ENCODE assay signal across 18 cellular contexts in genomic region chr7:132415259-132415658, GRCh38.
DNase-seq lines count a peak whose midpoint lies in the region; ATAC-seq and TF ChIP-seq lines count a peak whose summit lies in the region.
"Had no signal": no experiment of that assay in that cellular context is flagged by ENCODE, and none has a peak within 500 bp of the region (broad histone marks: within the 10 kb centered on the region; RNA-seq: fewer than 3 reads in every experiment).

No MANE protein-coding gene starts in this region.

- H3K4me3 Mint-ChIP-seq in chondrocyte (ENCODE audit: unreplicated experiment), result peak overlapping the region; percentile 26
- H3K4me3 Mint-ChIP-seq in stimulated activated effector memory CD8-positive, alpha-beta T cell treated with anti-CD3 and anti-CD28 coated beads, Interleukin-12 subunit alpha, Interleukin-12 subunit beta, amount 100 ng/mL, for 72 hours, result no peak overlapping the region
- H3K4me3 Mint-ChIP-seq: CD14-positive monocyte; CD4-positive, alpha-beta memory T cell; CD4-positive, CD25-positive, alpha-beta regulatory T cell; CD8-positive, alpha-beta memory T cell had no signal

- H3K27ac Mint-ChIP-seq in chondrocyte (ENCODE audit: unreplicated experiment), result no peak overlapping the region
- no peak overlapping the region for H3K27ac Mint-ChIP-seq in stimulated activated effector memory CD8-positive, alpha-beta T cell treated with anti-CD3 and anti-CD28 coated beads, Interleukin-12 subunit alpha, Interleukin-12 subunit beta, amount 100 ng/mL, for 72 hours
- H3K27ac Mint-ChIP-seq: CD14-positive monocyte; CD4-positive, alpha-beta memory T cell; CD4-positive, CD25-positive, alpha-beta regulatory T cell had no signal

- H3K4me1 ChIP-seq in BLaER1, result peaks cover 16% of the 10 kb centered on the region

- no peaks in the 10 kb centered on the region for H3K36me3 ChIP-seq in BLaER1

- H3K4me3 ChIP-seq in BLaER1, result no peak overlapping the region

- DNase-seq in chondrocyte (ENCODE audit: low spot score) (no peak), RPMI8226 (no peak), mucosa of gallbladder (ENCODE audit: low spot score) (no peak), glomerular visceral epithelial cell (ENCODE audit: extremely low spot score) (no peak)
- no peak for DNase-seq in stimulated activated effector memory CD8-positive, alpha-beta T cell treated with anti-CD3 and anti-CD28 coated beads, Interleukin-12 subunit alpha, Interleukin-12 subunit beta, amount 100 ng/mL, for 72 hours (ENCODE audit: low spot score in 2 of 2)
- DNase-seq: 8988T; ACHN; C1 segment of cervical spinal cord; Caco-2; Calu3; CD4-positive, alpha-beta memory T cell; CD4-positive, CD25-positive, alpha-beta regulatory T cell; CD8-positive, alpha-beta memory T cell; DMS79 treated with DMSO at 0.1 percent for 48 hours; GF-D8 had no signal

- H3K27ac ChIP-seq in BLaER1, result no peak overlapping the region

- H3K9me3 ChIP-seq in BLaER1, result peaks cover 4% of the 10 kb centered on the region
- H3K9me3 ChIP-seq: Caco-2 had no signal

- H3K4me2 ChIP-seq in BLaER1, result 0 out of 2 replicates have a peak overlapping the region, but pooled peaks have one; percentile 24

- no peak for ATAC-seq in SK-N-SH treated with all-trans-retinoic acid at 6 μM for 48 hours
- no peak for ATAC-seq in stimulated activated effector memory CD8-positive, alpha-beta T cell treated with anti-CD3 and anti-CD28 coated beads, Interleukin-12 subunit alpha, Interleukin-12 subunit beta, amount 100 ng/mL, for 72 hours

- H4K20me1 ChIP-seq in BLaER1, result no peaks in the 10 kb centered on the region

- no peak overlapping the region for H3K9ac ChIP-seq in BLaER1

- no peaks in the 10 kb centered on the region for H3K27me3 ChIP-seq in BLaER1

- H3K27me3 Mint-ChIP-seq in chondrocyte (ENCODE audit: low read depth), result no peaks in the 10 kb centered on the region
- H3K27me3 Mint-ChIP-seq: CD4-positive, alpha-beta memory T cell; CD8-positive, alpha-beta memory T cell had no signal

- H3K36me3 Mint-ChIP-seq in chondrocyte (ENCODE audit: low read depth), result no peaks in the 10 kb centered on the region
- H3K36me3 Mint-ChIP-seq in stimulated activated effector memory CD8-positive, alpha-beta T cell treated with anti-CD3 and anti-CD28 coated beads, Interleukin-12 subunit alpha, Interleukin-12 subunit beta, amount 100 ng/mL, for 72 hours, result no peaks in the 10 kb centered on the region
- H3K36me3 Mint-ChIP-seq: CD14-positive monocyte; CD4-positive, alpha-beta memory T cell; CD4-positive, CD25-positive, alpha-beta regulatory T cell; CD8-positive, alpha-beta memory T cell had no signal

- TF ChIP-seq CTCF in chondrocyte (IDR thresholded peaks at IDR 0.05), result no peak

- peaks cover 72% of the 10 kb centered on the region for H3K4me1 Mint-ChIP-seq in chondrocyte (ENCODE audit: low read depth)
- H3K4me1 Mint-ChIP-seq in stimulated activated effector memory CD8-positive, alpha-beta T cell treated with anti-CD3 and anti-CD28 coated beads, Interleukin-12 subunit alpha, Interleukin-12 subunit beta, amount 100 ng/mL, for 72 hours, result peaks cover 4% of the 10 kb centered on the region
- H3K4me1 Mint-ChIP-seq: CD4-positive, CD25-positive, alpha-beta regulatory T cell had no signal

- H3K9me3 Mint-ChIP-seq in chondrocyte (ENCODE audit: low read depth), result no peaks in the 10 kb centered on the region
- no peaks in the 10 kb centered on the region for H3K9me3 Mint-ChIP-seq in stimulated activated effector memory CD8-positive, alpha-beta T cell treated with anti-CD3 and anti-CD28 coated beads, Interleukin-12 subunit alpha, Interleukin-12 subunit beta, amount 100 ng/mL, for 72 hours
- H3K9me3 Mint-ChIP-seq: CD4-positive, CD25-positive, alpha-beta regulatory T cell had no signal

TF ChIP-seq in SK-N-SH treated with all-trans-retinoic acid at 6 μM for 48 hours, 23 proteins besides CTCF, POLR2A, EP300 and RAD21:
- TF ChIP-seq PPARA (CRISPR knock-in tag; IDR thresholded peaks at IDR 0.05; ENCODE audit: borderline replicate concordance), result no peak
- peak; percentile 25; the same call in 1 of the 2 replicates for TF ChIP-seq TCF4 (CRISPR knock-in tag; IDR thresholded peaks at IDR 0.05; ENCODE audit: borderline replicate concordance)
